28 cellular contexts compared by ENCODE assay signal in the genomic region with DNA sequence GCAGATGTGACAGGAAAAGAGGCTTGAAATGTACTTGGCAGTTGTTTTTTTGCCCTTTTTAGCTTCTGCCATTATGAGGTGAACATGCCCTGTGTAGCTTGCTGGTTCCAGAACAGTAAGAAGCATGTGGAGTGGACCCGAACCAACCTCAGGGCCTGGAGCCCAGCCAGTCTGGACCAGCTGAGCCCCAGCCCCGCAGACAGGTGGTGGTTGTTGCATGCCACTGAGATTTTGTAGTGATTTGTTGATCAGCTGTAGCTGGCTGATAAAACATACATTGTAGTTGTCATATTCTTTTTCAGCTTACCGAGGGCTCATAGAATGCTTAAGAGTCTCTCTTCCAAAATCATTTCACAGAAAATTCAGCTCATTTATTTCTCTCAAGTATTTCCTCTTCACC.
"Had no signal": no experiment of that assay in that cellular context is flagged by ENCODE, and none has a peak within 500 bp of the region (broad histone marks: within the 10 kb centered on the region; RNA-seq: fewer than 3 reads in every experiment).

No MANE protein-coding gene starts in this region.

- H3K36me3 ChIP-seq: brain microvascular endothelial cell, cardiac muscle cell, Peyer's patch, SJCRH30 had no signal

- DNase-seq: activated CD4-positive, alpha-beta T cell treated with anti-CD3 and anti-CD28 coated beads for 4 hours; activated CD8-positive, alpha-beta memory T cell treated with anti-CD3 and anti-CD28 coated beads, Interleukin-2, amount 50 U/mL, for 4 hours; activated CD8-positive, alpha-beta T cell treated with anti-CD3 and anti-CD28 coated beads for 36 hours; activated gamma-delta T cell treated with Interleukin-2 at 50 U/mL for 16 hours; activated naive CD4-positive, alpha-beta T cell treated with anti-CD3 and anti-CD28 coated beads, Interleukin-2, amount 10 ng/mL, durations not matched to agents 7 days and 5 days; activated naive CD8-positive, alpha-beta T cell treated with anti-CD3 and anti-CD28 coated beads for 36 hours; activated T-cell treated with anti-CD3 and anti-CD28 coated beads, Interleukin-2, amount 50 U/mL, for 72 hours; brain microvascular endothelial cell; cerebellar nuclear complex; Kasumi-1; KBM-7; NCI-H1417 treated with DMSO at 0.1 percent for 48 hours; NCI-H1694; NCI-H2081; NCI-H2171; NCI-H226; NCI-H526; NCI-H774; NK-92 treated with Interleukin-12 subunit alpha and Interleukin-12 subunit beta, amount 100 ng/mL, for 24 hours; Peyer's patch; Right ventricle myocardium superior; SJCRH30; SK-N-SH; T-helper 1 cell had no signal

- H3K36me3 Mint-ChIP-seq: activated naive CD4-positive, alpha-beta T cell treated with anti-CD3 and anti-CD28 coated beads, Interleukin-2, amount 10 ng/mL, durations not matched to agents 7 days and 5 days had no signal

- H3K9me3 Mint-ChIP-seq: activated CD8-positive, alpha-beta T cell treated with anti-CD3 and anti-CD28 coated beads for 36 hours; activated naive CD4-positive, alpha-beta T cell treated with anti-CD3 and anti-CD28 coated beads, Interleukin-2, amount 10 ng/mL, durations not matched to agents 7 days and 5 days; activated naive CD8-positive, alpha-beta T cell treated with anti-CD3 and anti-CD28 coated beads for 36 hours; activated T-cell treated with anti-CD3 and anti-CD28 coated beads, Interleukin-2, amount 50 U/mL, for 72 hours; activated T-helper 2 cell treated with anti-CD3 and anti-CD28 coated beads, Interferon-gamma antibody, Interleukin-2, Interleukin-4, amounts not matched to agents 10 μg/mL and 5 μg/mL and 100 μg/mL, durations not matched to agents 14 hours and 24 hours and 36 hours had no signal

- H3K4me2 ChIP-seq: SK-N-SH had no signal

- H3K4me3 ChIP-seq: cardiac muscle cell, Peyer's patch, SJCRH30 had no signal

- H3K27ac Mint-ChIP-seq: activated CD8-positive, alpha-beta T cell treated with anti-CD3 and anti-CD28 coated beads for 36 hours; activated naive CD4-positive, alpha-beta T cell treated with anti-CD3 and anti-CD28 coated beads, Interleukin-2, amount 10 ng/mL, durations not matched to agents 7 days and 5 days; activated naive CD8-positive, alpha-beta T cell treated with anti-CD3 and anti-CD28 coated beads for 36 hours; activated T-cell treated with anti-CD3 and anti-CD28 coated beads, Interleukin-2, amount 50 U/mL, for 72 hours; activated T-helper 2 cell treated with anti-CD3 and anti-CD28 coated beads, Interferon-gamma antibody, Interleukin-2, Interleukin-4, amounts not matched to agents 10 μg/mL and 5 μg/mL and 100 μg/mL, durations not matched to agents 14 hours and 24 hours and 36 hours had no signal

- ATAC-seq: activated CD8-positive, alpha-beta T cell treated with anti-CD3 and anti-CD28 coated beads for 36 hours; activated T-cell treated with anti-CD3 and anti-CD28 coated beads, Interleukin-2, amount 50 U/mL, for 72 hours had no signal

- H3K4me1 ChIP-seq: Peyer's patch, SJCRH30 had no signal

- H3K9me3 ChIP-seq: Peyer's patch, SJCRH30, SK-N-SH had no signal

- H3K9me2 ChIP-seq: SK-N-SH had no signal

- H3K4me3 Mint-ChIP-seq: activated CD8-positive, alpha-beta T cell treated with anti-CD3 and anti-CD28 coated beads for 36 hours; activated naive CD4-positive, alpha-beta T cell treated with anti-CD3 and anti-CD28 coated beads, Interleukin-2, amount 10 ng/mL, durations not matched to agents 7 days and 5 days; activated naive CD8-positive, alpha-beta T cell treated with anti-CD3 and anti-CD28 coated beads for 36 hours; activated T-cell treated with anti-CD3 and anti-CD28 coated beads, Interleukin-2, amount 50 U/mL, for 72 hours had no signal

- H3K9ac ChIP-seq: SK-N-SH had no signal

- H3K27me3 Mint-ChIP-seq: activated CD8-positive, alpha-beta T cell treated with anti-CD3 and anti-CD28 coated beads for 36 hours; activated naive CD4-positive, alpha-beta T cell treated with anti-CD3 and anti-CD28 coated beads, Interleukin-2, amount 10 ng/mL, durations not matched to agents 7 days and 5 days; activated naive CD8-positive, alpha-beta T cell treated with anti-CD3 and anti-CD28 coated beads for 36 hours had no signal

- H3K27ac ChIP-seq: brain microvascular endothelial cell, cardiac muscle cell, Peyer's patch, RWPE1, SJCRH30, VCaP had no signal

- H3K27me3 ChIP-seq: brain microvascular endothelial cell, cardiac muscle cell, Peyer's patch, SJCRH30 had no signal
